In genomic region chr4:15231265-15232091, GRCh38 we compare ENCODE assay signal across 8 cellular contexts.
DNase-seq lines count a peak whose midpoint lies in the region; ATAC-seq and TF ChIP-seq lines count a peak whose summit lies in the region.

No MANE protein-coding gene starts in this region.

- no peaks in the 10 kb centered on the region for H3F3A ChIP-seq in OCI-LY1 (ENCODE audit: insufficient read depth, low read length)

- no peak overlapping the region for H3K4me3 ChIP-seq in OCI-LY1 (ENCODE audit: low read depth, low read length, poor library complexity, severe bottlenecking)
- no peak overlapping the region for H3K4me3 ChIP-seq in esophagus squamous epithelium

- H3K27ac ChIP-seq in OCI-LY1 (ENCODE audit: low read depth, low read length, poor library complexity, severe bottlenecking), result no peak overlapping the region
- no peak overlapping the region for H3K27ac ChIP-seq in esophagus squamous epithelium

- H3K9ac ChIP-seq in OCI-LY1 (ENCODE audit: low read length), result no peak overlapping the region

- DNase-seq in COR-L47 (lab: John Stamatoyannopoulos, UW) (peak; percentile 46), activated T-cell treated with anti-CD3 and anti-CD28 coated beads for 24 hours (ENCODE audit: low read depth) (peak; percentile 64), esophagus squamous epithelium (lab: John Stamatoyannopoulos, UW) (no peak)
- DNase-seq in natural killer cell treated with Interleukin-12 subunit alpha and Interleukin-12 subunit beta and Interleukin-15 and Interleukin-18, amount 100 ng/mL, for 72 hours (ENCODE audit: low spot score), result peak; percentile 73
- DNase-seq in stimulated activated naive CD4-positive, alpha-beta T cell (lab: John Stamatoyannopoulos, UW), result peak; percentile 25 to 78 (median 60)

- H3K79me2 ChIP-seq in OCI-LY1 (ENCODE audit: insufficient read depth, low read length), result no peaks in the 10 kb centered on the region

- TF ChIP-seq CTCF in OCI-LY1 (IDR thresholded peaks at IDR 0.05; ENCODE audit: low read length), result peak; percentile 60
- TF ChIP-seq CTCF in esophagus squamous epithelium (IDR thresholded peaks at IDR 0.05), result peak; percentile 36 to 77 (median 68)

- intact Hi-C loops in esophagus squamous epithelium (cut with DNase I), result loop anchor here (10.0 kb wide), 1 partner anchor 163 kb away; no protein-coding TSS in a partner anchor

- H3K4me3 Mint-ChIP-seq in natural killer cell treated with Interleukin-12 subunit alpha and Interleukin-12 subunit beta and Interleukin-15 and Interleukin-18, amount 100 ng/mL, for 72 hours, result no peak overlapping the region

- H3K9me3 Mint-ChIP-seq in natural killer cell treated with Interleukin-12 subunit alpha and Interleukin-12 subunit beta and Interleukin-15 and Interleukin-18, amount 100 ng/mL, for 72 hours, result no peaks in the 10 kb centered on the region

- WGBS in esophagus squamous epithelium, 2 donors, result 54 to 56% methylated on average over 8 of the region's 8 CpGs

- no peak overlapping the region for H2AFZ ChIP-seq in OCI-LY1 (ENCODE audit: low read length)

- peaks cover 22 to 30% of the 10 kb centered on the region in 2 donors for H3K4me1 Mint-ChIP-seq in natural killer cell treated with Interleukin-12 subunit alpha and Interleukin-12 subunit beta and Interleukin-15 and Interleukin-18, amount 100 ng/mL, for 72 hours (ENCODE audit: low read depth in 2 of 2)

- no peaks in the 10 kb centered on the region for H3K9me2 ChIP-seq in OCI-LY1 (ENCODE audit: low read depth, low read length)

- no peak overlapping the region for H3K4me2 ChIP-seq in OCI-LY1 (ENCODE audit: low read length)

- no peak overlapping the region for H3K27ac Mint-ChIP-seq in natural killer cell treated with Interleukin-12 subunit alpha and Interleukin-12 subunit beta and Interleukin-15 and Interleukin-18, amount 100 ng/mL, for 72 hours

- no peaks in the 10 kb centered on the region for H3K27me3 Mint-ChIP-seq in natural killer cell treated with Interleukin-12 subunit alpha and Interleukin-12 subunit beta and Interleukin-15 and Interleukin-18, amount 100 ng/mL, for 72 hours

- H3K27me3 ChIP-seq in OCI-LY1 (ENCODE audit: insufficient read depth, low read length) (no peaks in the 10 kb centered on the region), esophagus squamous epithelium (no peaks in the 10 kb centered on the region)

- ATAC-seq in GM19452 (IDR thresholded peaks at IDR 0.05; ENCODE audit: unreplicated experiment), result peak; percentile 82
- peak; percentile 71 for ATAC-seq in HG03558 (IDR thresholded peaks at IDR 0.05; ENCODE audit: extremely low read depth, unreplicated experiment)
- ATAC-seq in natural killer cell treated with Interleukin-12 subunit alpha and Interleukin-12 subunit beta and Interleukin-15 and Interleukin-18, amount 100 ng/mL, for 72 hours, result peak; percentile 75 to 87

- H4K20me1 ChIP-seq in OCI-LY1 (ENCODE audit: insufficient read depth, low read length), result no peaks in the 10 kb centered on the region

- no peaks in the 10 kb centered on the region for H3K36me3 Mint-ChIP-seq in natural killer cell treated with Interleukin-12 subunit alpha and Interleukin-12 subunit beta and Interleukin-15 and Interleukin-18, amount 100 ng/mL, for 72 hours

- H3K9me3 ChIP-seq in OCI-LY1 (ENCODE audit: low read length) (no peaks in the 10 kb centered on the region), esophagus squamous epithelium (no peaks in the 10 kb centered on the region)

- no peaks in the 10 kb centered on the region for H3K4me1 ChIP-seq in OCI-LY1 (ENCODE audit: insufficient read depth, low read length, severe bottlenecking)
- peaks cover 0 to 37% (median 16%) of the 10 kb centered on the region in 3 donors for H3K4me1 ChIP-seq in esophagus squamous epithelium

- TF ChIP-seq POLR2A in esophagus squamous epithelium (IDR thresholded peaks at IDR 0.05), result no peak

- H3K36me3 ChIP-seq in OCI-LY1 (ENCODE audit: insufficient read depth, low read length) (no peaks in the 10 kb centered on the region), esophagus squamous epithelium (no peaks in the 10 kb centered on the region)
